21 cellular contexts compared by ENCODE assay signal in the genomic region with DNA sequence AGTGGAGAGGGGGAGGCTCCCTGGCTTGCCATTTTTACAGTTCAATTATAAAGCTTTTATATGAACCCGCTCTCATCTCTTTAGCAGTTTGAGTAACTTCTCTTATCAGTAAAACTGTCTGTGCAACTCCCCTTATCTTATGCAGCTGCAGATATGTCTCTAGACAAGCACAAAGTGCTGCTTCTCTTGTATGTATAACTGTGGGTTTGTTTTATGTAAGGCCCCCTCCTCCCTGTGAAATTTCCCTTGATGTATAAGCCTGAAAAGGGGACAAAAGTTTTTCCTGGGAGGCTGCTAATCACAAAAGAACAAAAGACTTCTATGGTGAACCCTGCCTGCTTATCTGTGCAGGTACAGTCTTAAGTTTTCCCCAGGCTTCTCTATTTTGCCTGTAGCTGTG.
A peak's percentile ranks its signal among the peaks of the same experiment; 100 is the strongest.
DNase-seq lines count a peak whose midpoint lies in the region; ATAC-seq, FAIRE-seq and TF ChIP-seq lines count a peak whose summit lies in the region.
"Had no signal": no experiment of that assay in that cellular context is flagged by ENCODE, and none has a peak within 500 bp of the region (broad histone marks: within the 10 kb centered on the region; RNA-seq: fewer than 3 reads in every experiment).

No MANE protein-coding gene starts in this region.

- in situ Hi-C loops in HepG2 (cut with HindIII; ENCODE audit: extremely low pct_ligation_motif_present, low pct_unique_long_range_greater_than_20kb), result no loop called here
- in situ Hi-C loops in KBM-7 (cut with MboI; ENCODE audit: low pct_unique_long_range_greater_than_20kb, low sequenced_read_pairs), result no loop called here

- no TSS peak for BruUV-seq in HepG2 (replicated peaks; lab: Mats Ljungman, UMichigan)

- ATAC-seq in HepG2 (no peak), right lobe of liver (no peak)
- ATAC-seq: GM12878, GM23338, HCT116 had no signal

- no peak for TF ChIP-seq EP300 in HepG2 (IDR thresholded peaks at IDR 0.05; ENCODE audit: low read depth in 2 of 2, low read length in 2 of 2)
- no peak for TF ChIP-seq EP300 in HepG2 (CRISPR knock-in tag; IDR thresholded peaks at IDR 0.05; ENCODE audit: borderline replicate concordance)

- no peaks in the 10 kb centered on the region for H4K20me1 ChIP-seq in HepG2 (ENCODE audit: insufficient read depth, low read length)
- H4K20me1 ChIP-seq: BLaER1 had no signal

- TF ChIP-seq CTCF in HepG2 (CRISPR knock-in tag; IDR thresholded peaks at IDR 0.05) (no peak), right lobe of liver (IDR thresholded peaks at IDR 0.05) (no peak), dorsolateral prefrontal cortex (IDR thresholded peaks at IDR 0.05 in 54 of 56, conservative IDR thresholded peaks at IDR 0.05 in 2 of 56; ENCODE audit: low read depth in 1 of 56, partially characterized antibody in 56 of 56) (no peak)

- H3K27ac ChIP-seq in HepG2 (ENCODE audit: extremely low read length, insufficient read depth, low read length) (no peak overlapping the region), right lobe of liver (no peak overlapping the region), thymus (ENCODE audit: low read depth) (peak overlapping the region; percentile 60), dorsolateral prefrontal cortex (no peak overlapping the region)
- H3K27ac ChIP-seq: 22Rv1, BLaER1, C4-2B had no signal

- FAIRE-seq in HepG2 (lab: Jason Lieb, UNC) (no peak), RCC 7860 (lab: Jason Lieb, UNC) (no peak)
- FAIRE-seq: A204.1, GM12878 had no signal

- H3K36me3 ChIP-seq in HepG2 (replicated peaks in 1 of 2; ENCODE audit: control insufficient read depth in 1 of 2, insufficient read depth in 2 of 2, low read length in 2 of 2), result no peaks in the 10 kb centered on the region
- no peaks in the 10 kb centered on the region for H3K36me3 ChIP-seq in right lobe of liver
- no peaks in the 10 kb centered on the region for H3K36me3 ChIP-seq in thymus (ENCODE audit: control insufficient read depth, insufficient read depth)
- H3K36me3 ChIP-seq: BLaER1 had no signal

- TF ChIP-seq RAD21 in HepG2 (CRISPR knock-in tag; IDR thresholded peaks at IDR 0.05), result no peak

- POLR2A ChIA-PET in HepG2 (lab: Yijun Ruan, JAX), result no interaction called here

- TF ChIP-seq POLR2A in HepG2 (IDR thresholded peaks at IDR 0.05; ENCODE audit: insufficient read depth in 1 of 2, low read depth in 2 of 2, low read length in 2 of 2) (no peak), right lobe of liver (IDR thresholded peaks at IDR 0.05) (no peak)

- 17% methylated on average over 1 of the region's 1 CpG for WGBS in HepG2 (ENCODE audit: low lambda C conversion rate)
- no CpG with 5 or more reads among the region's 1 CpG for WGBS in right lobe of liver (ENCODE audit: insufficient coverage, low coverage, low lambda C conversion rate, missing lambda C conversion rate)
- 10% methylated on average over 1 of the region's 1 CpG for WGBS in thymus

- no peaks in the 10 kb centered on the region for H3K79me2 ChIP-seq in HepG2 (ENCODE audit: insufficient read depth, low read length)

- intact Hi-C loops in HepG2 (cut with micrococcal nuclease; ENCODE audit: unreplicated experiment) (no loop called here), right lobe of liver (cut with DNase I) (no loop called here), dorsolateral prefrontal cortex (cut with DNase I) (no loop called here)

- no peaks in the 10 kb centered on the region for H3K27me3 ChIP-seq in HepG2 (ENCODE audit: control insufficient read depth in 1 of 2, insufficient read depth in 2 of 2, low read length in 2 of 2)
- H3K27me3 ChIP-seq in right lobe of liver, result no peaks in the 10 kb centered on the region
- no peaks in the 10 kb centered on the region for H3K27me3 ChIP-seq in thymus (ENCODE audit: control insufficient read depth, insufficient read depth)
- H3K27me3 ChIP-seq in dorsolateral prefrontal cortex, result no peaks in the 10 kb centered on the region
- H3K27me3 ChIP-seq: BLaER1 had no signal

- H3K9ac ChIP-seq in HepG2 (ENCODE audit: insufficient read depth, low read depth, low read length), result no peak overlapping the region
- H3K9ac ChIP-seq: BLaER1 had no signal

- DNase-seq in HepG2 (ENCODE audit: low spot score) (peak; percentile 5), right lobe of liver (no peak), KBM-7 (peak; percentile 68), RCC 7860 (ENCODE audit: low spot score) (no peak), dorsolateral prefrontal cortex (no peak)
- DNase-seq: Calu3; CD4-positive, CD25-positive, alpha-beta regulatory T cell; CD8-positive, alpha-beta memory T cell; COR-L47; DMS53; DMS79 treated with DMSO at 0.1 percent for 48 hours; GDM1; H9 had no signal

- CTCF ChIA-PET in HepG2 (lab: Yijun Ruan, JAX; ENCODE audit: low intra/inter-chr PET ratio, low total read pairs), result no interaction called here

- no peak overlapping the region for H2AFZ ChIP-seq in HepG2 (ENCODE audit: low read length)
- H2AFZ ChIP-seq: GM23338 had no signal

- H3K4me3 ChIP-seq in HepG2 (replicated peaks in 1 of 3; ENCODE audit: insufficient read depth in 1 of 3, low read depth in 2 of 3, low read length in 3 of 3) (no peak overlapping the region), right lobe of liver (no peak overlapping the region), thymus (ENCODE audit: low read length) (no peak overlapping the region), dorsolateral prefrontal cortex (no peak overlapping the region)
- H3K4me3 ChIP-seq: BLaER1, GM12878, GM23338 had no signal

- H3K9me3 ChIP-seq in HepG2 (ENCODE audit: low read length), result no peaks in the 10 kb centered on the region
- no peaks in the 10 kb centered on the region for H3K9me3 ChIP-seq in right lobe of liver
- no peaks in the 10 kb centered on the region for H3K9me3 ChIP-seq in thymus (ENCODE audit: control insufficient read depth)
- H3K9me3 ChIP-seq: BLaER1 had no signal

- peaks cover 14% of the 10 kb centered on the region for H3K4me1 ChIP-seq in HepG2 (ENCODE audit: insufficient read depth, low read length)
- H3K4me1 ChIP-seq in right lobe of liver, result no peaks in the 10 kb centered on the region
- peaks cover 4% of the 10 kb centered on the region for H3K4me1 ChIP-seq in thymus (ENCODE audit: control insufficient read depth, insufficient read depth, low read length)
- H3K4me1 ChIP-seq: BLaER1 had no signal

- 0 out of 2 replicates have a peak overlapping the region, but pooled peaks have one; percentile 23 for H3K4me2 ChIP-seq in HepG2 (ENCODE audit: low read depth, low read length)
- H3K4me2 ChIP-seq: BLaER1, GM23338 had no signal

TF ChIP-seq in HepG2, 621 proteins besides CTCF, POLR2A, EP300 and RAD21 (continues in another document):
- TF ChIP-seq NFKB2 (CRISPR knock-in tag; IDR thresholded peaks at IDR 0.05; ENCODE audit: borderline replicate concordance) (no peak), BCLAF1 (IDR thresholded peaks at IDR 0.05) (no peak), CCDC6 (CRISPR knock-in tag; IDR thresholded peaks at IDR 0.05) (no peak), ZNF572 (CRISPR knock-in tag; IDR thresholded peaks at IDR 0.05) (no peak), FOXC1 (CRISPR knock-in tag; IDR thresholded peaks at IDR 0.05; ENCODE audit: borderline replicate concordance) (no peak), MED13 (CRISPR knock-in tag; IDR thresholded peaks at IDR 0.05) (no peak), PAWR (CRISPR knock-in tag; IDR thresholded peaks at IDR 0.05; ENCODE audit: borderline replicate concordance) (no peak)
- TF ChIP-seq, protein P1, sequence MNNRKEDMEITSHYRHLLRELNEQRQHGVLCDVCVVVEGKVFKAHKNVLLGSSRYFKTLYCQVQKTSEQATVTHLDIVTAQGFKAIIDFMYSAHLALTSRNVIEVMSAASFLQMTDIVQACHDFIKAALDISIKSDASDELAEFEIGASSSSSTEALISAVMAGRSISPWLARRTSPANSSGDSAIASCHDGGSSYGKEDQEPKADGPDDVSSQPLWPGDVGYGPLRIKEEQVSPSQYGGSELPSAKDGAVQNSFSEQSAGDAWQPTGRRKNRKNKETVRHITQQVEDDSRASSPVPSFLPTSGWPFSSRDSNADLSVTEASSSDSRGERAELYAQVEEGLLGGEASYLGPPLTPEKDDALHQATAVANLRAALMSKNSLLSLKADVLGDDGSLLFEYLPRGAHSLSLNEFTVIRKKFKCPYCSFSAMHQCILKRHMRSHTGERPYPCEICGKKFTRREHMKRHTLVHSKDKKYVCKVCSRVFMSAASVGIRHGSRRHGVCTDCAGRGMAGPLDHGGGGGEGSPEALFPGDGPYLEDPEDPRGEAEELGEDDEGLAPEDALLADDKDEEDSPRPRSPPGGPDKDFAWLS (CRISPR knock-in tag; IDR thresholded peaks at IDR 0.05; ENCODE audit: borderline replicate concordance), result no peak
- TF ChIP-seq, protein P2, sequence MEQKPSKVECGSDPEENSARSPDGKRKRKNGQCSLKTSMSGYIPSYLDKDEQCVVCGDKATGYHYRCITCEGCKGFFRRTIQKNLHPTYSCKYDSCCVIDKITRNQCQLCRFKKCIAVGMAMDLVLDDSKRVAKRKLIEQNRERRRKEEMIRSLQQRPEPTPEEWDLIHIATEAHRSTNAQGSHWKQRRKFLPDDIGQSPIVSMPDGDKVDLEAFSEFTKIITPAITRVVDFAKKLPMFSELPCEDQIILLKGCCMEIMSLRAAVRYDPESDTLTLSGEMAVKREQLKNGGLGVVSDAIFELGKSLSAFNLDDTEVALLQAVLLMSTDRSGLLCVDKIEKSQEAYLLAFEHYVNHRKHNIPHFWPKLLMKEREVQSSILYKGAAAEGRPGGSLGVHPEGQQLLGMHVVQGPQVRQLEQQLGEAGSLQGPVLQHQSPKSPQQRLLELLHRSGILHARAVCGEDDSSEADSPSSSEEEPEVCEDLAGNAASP (CRISPR knock-in tag; IDR thresholded peaks at IDR 0.05; ENCODE audit: borderline replicate concordance), result no peak

Comparison
In these comparisons a context has a peak if more than half of its experiments do, and no peak if none do; other contexts are left out.
1. DNase-seq: peak in HepG2 (single experiment) and KBM-7 (single experiment); none in right lobe of liver (0 of 3), RCC 7860 (single experiment) and dorsolateral prefrontal cortex (0 of 10).